Comparison of ENCODE assay signal across 23 cellular contexts in the genomic region with DNA sequence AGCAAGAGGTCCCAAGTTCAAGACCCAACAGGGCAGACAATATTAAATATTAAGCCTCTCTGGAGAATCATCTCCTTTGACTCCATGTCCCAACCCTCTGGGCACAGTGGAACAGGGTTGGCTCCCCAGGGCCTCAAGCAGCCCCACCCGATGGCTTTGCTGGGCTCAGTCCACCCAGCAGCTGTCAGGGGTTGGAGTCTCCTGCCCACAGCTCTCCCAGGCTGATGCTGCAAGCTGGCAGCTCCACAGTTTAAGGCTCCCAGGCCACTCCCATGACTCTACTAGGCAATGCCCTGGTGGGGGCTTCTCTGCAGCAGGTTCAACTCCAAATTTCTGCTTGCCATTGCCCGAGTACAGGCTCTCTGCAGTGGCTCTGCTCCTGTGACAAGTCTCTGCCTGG.
"Had no signal": no experiment of that assay in that cellular context is flagged by ENCODE, and none has a peak within 500 bp of the region (broad histone marks: within the 10 kb centered on the region; RNA-seq: fewer than 3 reads in every experiment).

No MANE protein-coding gene starts in this region.

- ATAC-seq: foreskin keratinocyte; left lobe of liver; natural killer cell treated with Interleukin-12 subunit alpha and Interleukin-12 subunit beta and Interleukin-15 and Interleukin-18, amount 100 ng/mL, for 72 hours; sciatic nerve; stimulated activated memory B cell treated with anti-CD40 and anti-IgM and Interleukin-4, amounts not matched to agents 10 μg/mL and 1 μg/mL and 100 μg/mL, for 72 hours; stimulated activated naive CD8-positive, alpha-beta T cell treated with anti-CD3 and anti-CD28 coated beads, Interleukin-15, Interleukin-2, amounts not matched to agents 100 U/mL and 50 U/mL, for 24 hours had no signal

- H2AFZ ChIP-seq: parathyroid adenoma had no signal

- H3K4me1 ChIP-seq: foreskin keratinocyte, parathyroid adenoma had no signal

- H3K27ac ChIP-seq: dorsolateral prefrontal cortex, foreskin keratinocyte, neutrophil, parathyroid adenoma, testis, tibial artery had no signal

- H3K27me3 ChIP-seq: dorsolateral prefrontal cortex, foreskin keratinocyte, neutrophil, testis, tibial artery had no signal

- H3K4me3 ChIP-seq: dorsolateral prefrontal cortex, lung, testis, tibial artery had no signal

- H3K9me3 ChIP-seq: neutrophil, testis, tibial artery had no signal

- DNase-seq: central memory CD4-positive, alpha-beta T cell; dorsolateral prefrontal cortex; effector CD4-positive, alpha-beta T cell; foreskin keratinocyte; head of caudate nucleus; kidney; mesendoderm; midbrain; naive B cell; stimulated activated CD4-positive, alpha-beta T cell treated with anti-CD3 and anti-CD28 coated beads, Interleukin-2, amount 100 ng/mL, for 24 hours; stimulated activated CD4-positive, alpha-beta T cell treated with anti-CD3 and anti-CD28 coated beads, Interleukin-4, amount 100 ng/mL, for 24 hours; stimulated activated naive CD8-positive, alpha-beta T cell treated with anti-CD3 and anti-CD28 coated beads, Interleukin-15, Interleukin-2, amounts not matched to agents 100 U/mL and 50 U/mL, for 24 hours; substantia nigra; testis; tibial artery had no signal

- H3K9ac ChIP-seq: parathyroid adenoma had no signal

- FAIRE-seq: colon, kidney had no signal
